In the genomic region with DNA sequence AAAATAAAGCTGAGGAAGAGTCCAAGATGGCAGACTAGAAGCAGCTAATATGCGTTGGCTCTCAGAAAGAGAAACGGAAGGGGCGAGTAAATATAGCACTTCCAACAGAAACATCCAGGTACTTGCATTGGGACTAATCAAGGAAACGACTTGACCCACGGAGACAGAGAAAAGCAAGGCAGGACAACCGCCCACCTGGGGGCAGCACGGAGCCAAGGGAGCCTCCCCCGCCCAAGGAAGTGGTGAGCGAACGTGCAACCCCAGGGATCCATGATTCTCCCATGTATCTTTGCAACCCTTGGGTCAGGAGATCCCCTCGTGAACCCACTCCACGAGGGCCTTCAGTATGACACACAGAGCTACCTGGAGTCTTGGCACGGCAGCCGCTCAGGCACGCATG, we compare ENCODE assay signal across 1 cellular context.
A peak's percentile ranks its signal among the peaks of the same experiment; 100 is the strongest.
TF ChIP-seq lines count a peak whose summit lies in the region.

No MANE protein-coding gene starts in this region.

TF ChIP-seq in HEK293, 187 proteins besides CTCF, POLR2A, EP300 and RAD21:
- TF ChIP-seq ZNF776 (tag by site-specific recombination; IDR thresholded peaks at IDR 0.05; ENCODE audit: borderline replicate concordance) (no peak), ZNF654 (tag by site-specific recombination; IDR thresholded peaks at IDR 0.05; ENCODE audit: low read depth) (peak; percentile 42), ZBTB7A (tag by site-specific recombination; IDR thresholded peaks at IDR 0.05; ENCODE audit: low read depth) (no peak), GFI1B (tag by site-specific recombination; IDR thresholded peaks at IDR 0.05) (no peak)
- TF ChIP-seq, protein P1, sequence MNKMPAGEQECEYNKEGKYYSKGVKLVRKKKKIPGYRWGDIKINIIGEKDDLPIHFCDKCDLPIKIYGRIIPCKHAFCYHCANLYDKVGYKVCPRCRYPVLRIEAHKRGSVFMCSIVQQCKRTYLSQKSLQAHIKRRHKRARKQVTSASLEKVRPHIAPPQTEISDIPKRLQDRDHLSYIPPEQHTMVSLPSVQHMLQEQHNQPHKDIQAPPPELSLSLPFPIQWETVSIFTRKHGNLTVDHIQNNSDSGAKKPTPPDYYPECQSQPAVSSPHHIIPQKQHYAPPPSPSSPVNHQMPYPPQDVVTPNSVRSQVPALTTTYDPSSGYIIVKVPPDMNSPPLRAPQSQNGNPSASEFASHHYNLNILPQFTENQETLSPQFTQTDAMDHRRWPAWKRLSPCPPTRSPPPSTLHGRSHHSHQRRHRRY (tag by site-specific recombination; IDR thresholded peaks at IDR 0.05) = no peak
